ENCODE assay signal across 13 cellular contexts in the genomic region with DNA sequence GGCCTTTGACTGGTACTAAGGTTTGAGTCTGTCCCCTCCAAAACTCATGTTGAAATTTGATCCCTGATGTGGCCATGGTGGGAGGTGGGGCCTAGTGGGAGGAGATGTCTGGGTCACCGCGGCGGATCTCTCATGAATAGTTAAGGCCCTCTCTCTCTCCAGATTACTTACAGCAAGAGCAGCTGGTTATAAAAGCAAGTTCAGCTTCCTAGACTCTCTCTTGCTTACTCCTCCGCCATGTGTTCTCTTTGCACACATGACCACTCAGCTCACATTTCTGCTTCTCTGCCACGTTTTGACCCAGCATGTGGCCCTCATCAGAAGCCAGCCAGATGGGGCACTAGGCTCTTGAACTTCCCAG. TPM values are rescaled to one million over a fixed set of nuclear protein-coding genes. Genes with fewer than 3 reads are reported as not detected.
DNase-seq lines count a peak whose midpoint lies in the region; TF ChIP-seq lines count a peak whose summit lies in the region.
"Had no signal": no experiment of that assay in that cellular context is flagged by ENCODE, and none has a peak within 500 bp of the region (broad histone marks: within the 10 kb centered on the region; RNA-seq: fewer than 3 reads in every experiment).

No MANE protein-coding gene starts in this region.

- H3K4me3 ChIP-seq in H7 (ENCODE audit: insufficient read depth, low read depth, low read length) (no peak overlapping the region), vagina (no peak overlapping the region)

- intact Hi-C loops in vagina (cut with DNase I), result no loop called here

- H3K27me3 ChIP-seq in H7 (ENCODE audit: control insufficient read depth, insufficient read depth, low read length), result no peaks in the 10 kb centered on the region; the same call in 1 of the 2 replicates
- no peaks in the 10 kb centered on the region for H3K27me3 ChIP-seq in vagina

- DNase-seq in H7 (peak; percentile 78), NCI-H446 treated with DMSO at 0.1 percent for 48 hours (lab: John Stamatoyannopoulos, UW) (peak; percentile 20), iPS DF 19.7 (ENCODE audit: low read depth, low spot score) (peak; percentile 38), renal cortical epithelial cell (ENCODE audit: low read depth) (peak; percentile 9), KBM-7 (no peak), activated gamma-delta T cell treated with Interleukin-2 at 50 U/mL for 16 hours (no peak), vagina (ENCODE audit: extremely low spot score in 2 of 2) (no peak)
- DNase-seq in activated CD4-positive, alpha-beta T cell treated with anti-CD3 and anti-CD28 coated beads for 4 hours, result no peak
- DNase-seq: activated CD8-positive, alpha-beta T cell treated with anti-CD3 and anti-CD28 coated beads, Interleukin-2, amount 10 ng/mL, durations not matched to agents 7 days and 5 days; activated naive CD8-positive, alpha-beta T cell treated with anti-CD3 and anti-CD28 coated beads for 36 hours; Caco-2; naive thymus-derived CD8-positive, alpha-beta T cell; stimulated activated naive CD4-positive, alpha-beta T cell treated with Interleukin-2 at 50 U/mL for 16 hours had no signal

- H3K9me3 ChIP-seq in vagina, result no peaks in the 10 kb centered on the region
- H3K9me3 ChIP-seq: Caco-2 had no signal

- H3K4me1 ChIP-seq in vagina, result no peaks in the 10 kb centered on the region
- H3K4me1 ChIP-seq: Caco-2 had no signal

- no peak overlapping the region for H3K27ac ChIP-seq in vagina

- in situ Hi-C loops in KBM-7 (cut with MboI; ENCODE audit: low pct_unique_long_range_greater_than_20kb, low sequenced_read_pairs), result no loop called here

- no peaks in the 10 kb centered on the region for H3K36me3 ChIP-seq in H7 (replicated peaks; ENCODE audit: control insufficient read depth, insufficient read depth, low read length)
- no peaks in the 10 kb centered on the region for H3K36me3 ChIP-seq in vagina

- TF ChIP-seq CTCF in vagina (IDR thresholded peaks at IDR 0.05), result no peak

- TF ChIP-seq POLR2A in vagina (IDR thresholded peaks at IDR 0.05), result no peak

RNA-seq across cellular contexts. Expression of gene ZMIZ1, which starts 29.9 kb away (rescaled TPM):
- 20.4 and 27.2 TPM in 2 replicates for total RNA-seq in H7 (2014; rRNA removed; shearing (Covaris generic))
- total RNA-seq in renal cortical epithelial cell (3.6 and 45.0 TPM in 2 replicates), vagina (61.4 TPM)

Comparison
In these comparisons a context has a peak if more than half of its experiments do, and no peak if none do; other contexts are left out.
1. DNase-seq: peak in H7 (single experiment), NCI-H446 treated with DMSO at 0.1 percent for 48 hours (single experiment), iPS DF 19.7 (single experiment) and renal cortical epithelial cell (single experiment); none in activated CD4-positive, alpha-beta T cell treated with anti-CD3 and anti-CD28 coated beads for 4 hours (0 of 2), KBM-7 (single experiment), activated gamma-delta T cell treated with Interleukin-2 at 50 U/mL for 16 hours (single experiment) and vagina (0 of 2).